ENCODE assay signal across 19 cellular contexts in the genomic region with DNA sequence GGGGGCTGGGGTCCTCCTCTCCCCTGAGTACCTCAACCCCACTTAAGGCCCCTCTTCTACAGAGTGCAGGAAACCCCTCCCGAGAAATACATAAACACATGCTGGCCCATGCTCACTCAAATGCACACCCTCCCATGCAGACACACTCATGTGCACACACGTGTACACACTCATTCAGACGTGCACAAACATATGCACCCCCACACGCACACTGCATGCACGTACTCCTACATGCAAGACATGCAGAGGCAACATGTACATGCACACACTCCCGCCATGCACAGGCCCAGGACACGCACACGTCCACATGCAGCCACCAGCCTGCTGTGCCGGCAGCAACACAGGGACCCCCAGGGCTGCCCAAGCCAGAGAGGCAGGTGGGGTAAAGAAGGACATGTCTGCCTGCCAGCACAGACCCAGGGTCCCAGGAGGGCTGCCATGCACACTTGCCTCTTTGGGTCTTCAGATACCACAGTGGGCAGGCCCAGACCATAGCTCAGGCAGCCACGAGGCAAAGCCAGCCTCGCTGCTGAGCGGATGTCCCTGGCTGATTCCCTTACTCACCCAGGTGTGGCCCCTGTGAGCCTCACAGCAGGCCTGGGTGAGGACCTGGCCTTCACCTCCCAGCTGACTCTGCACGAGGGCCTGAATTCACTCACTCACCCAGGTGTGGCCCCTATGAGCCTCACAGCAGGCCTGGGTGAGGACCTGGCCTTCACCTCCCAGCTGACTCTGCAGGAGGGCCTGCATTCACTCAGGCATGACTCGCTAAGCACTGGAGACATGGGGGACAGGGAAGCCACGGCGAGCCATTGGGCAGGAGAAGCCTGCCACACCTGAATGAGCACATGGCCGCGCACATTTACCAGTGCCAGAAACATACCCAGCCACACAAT. TPM values are rescaled to one million over a fixed set of nuclear protein-coding genes. Genes with fewer than 3 reads are reported as not detected.
"Had no signal": no experiment of that assay in that cellular context is flagged by ENCODE, and none has a peak within 500 bp of the region (broad histone marks: within the 10 kb centered on the region; RNA-seq: fewer than 3 reads in every experiment).

No MANE protein-coding gene starts in this region.

- H3K9me3 ChIP-seq: gastrocnemius medialis, heart right ventricle, mucosa of descending colon, suprapubic skin, upper lobe of left lung had no signal

- H3K4me1 ChIP-seq: gastrocnemius medialis, upper lobe of left lung had no signal

- H3K27ac ChIP-seq: cardiac muscle cell, epithelial cell of prostate, gastrocnemius medialis, heart right ventricle, suprapubic skin, upper lobe of left lung had no signal

- H3K4me3 ChIP-seq: cardiac muscle cell, gastrocnemius medialis, heart right ventricle, lung, mucosa of descending colon, suprapubic skin, upper lobe of left lung had no signal

- H3K27ac Mint-ChIP-seq: activated CD8-positive, alpha-beta T cell treated with anti-CD3 and anti-CD28 coated beads, Interleukin-2, amount 10 ng/mL, durations not matched to agents 7 days and 5 days had no signal

- H3K9me3 Mint-ChIP-seq: naive thymus-derived CD8-positive, alpha-beta T cell had no signal

- DNase-seq: activated CD8-positive, alpha-beta memory T cell treated with anti-CD3 and anti-CD28 coated beads, Interleukin-2, amount 50 U/mL, for 48 hours; activated CD8-positive, alpha-beta T cell treated with anti-CD3 and anti-CD28 coated beads, Interleukin-2, amount 10 ng/mL, durations not matched to agents 7 days and 5 days; effector memory CD4-positive, alpha-beta T cell; gastrocnemius medialis; heart right ventricle; naive thymus-derived CD8-positive, alpha-beta T cell; stimulated activated CD4-positive, alpha-beta T cell treated with anti-CD3 and anti-CD28 coated beads, Interleukin-4, amount 100 ng/mL, for 1 hour; stimulated activated CD8-positive, alpha-beta memory T cell treated with anti-CD3 and anti-CD28 coated beads, Interleukin-4, amount 100 ng/mL, for 48 hours; stimulated activated naive CD8-positive, alpha-beta T cell treated with anti-CD3 and anti-CD28 coated beads, Interleukin-15, Interleukin-2, amounts not matched to agents 100 U/mL and 50 U/mL, for 24 hours; T-helper 9 cell had no signal

- FAIRE-seq: astrocyte, keratinocyte had no signal

- ATAC-seq: activated CD8-positive, alpha-beta T cell treated with anti-CD3 and anti-CD28 coated beads, Interleukin-2, amount 10 ng/mL, durations not matched to agents 7 days and 5 days; gastrocnemius medialis; heart right ventricle; mucosa of descending colon; naive thymus-derived CD8-positive, alpha-beta T cell; stimulated activated naive CD8-positive, alpha-beta T cell treated with anti-CD3 and anti-CD28 coated beads, Interleukin-15, Interleukin-2, amounts not matched to agents 100 U/mL and 50 U/mL, for 24 hours had no signal

- H3K27me3 ChIP-seq: upper lobe of left lung had no signal

- H3K36me3 Mint-ChIP-seq: naive thymus-derived CD8-positive, alpha-beta T cell had no signal

- H3K36me3 ChIP-seq: cardiac muscle cell, gastrocnemius medialis, suprapubic skin, upper lobe of left lung had no signal

- H3K4me3 Mint-ChIP-seq: activated CD8-positive, alpha-beta T cell treated with anti-CD3 and anti-CD28 coated beads, Interleukin-2, amount 10 ng/mL, durations not matched to agents 7 days and 5 days; naive thymus-derived CD8-positive, alpha-beta T cell had no signal

RNA-seq across cellular contexts. Expression of gene ADAMTS2, which starts 7.8 kb away (rescaled TPM):
- total RNA-seq: activated CD8-positive, alpha-beta T cell treated with anti-CD3 and anti-CD28 coated beads, Interleukin-2, amount 10 ng/mL, durations not matched to agents 7 days and 5 days; naive thymus-derived CD8-positive, alpha-beta T cell; pulmonary artery endothelial cell had no signal
- polyA plus RNA-seq: keratinocyte had no signal
